Comparison of ENCODE assay signal across 1 cellular context in the genomic region with DNA sequence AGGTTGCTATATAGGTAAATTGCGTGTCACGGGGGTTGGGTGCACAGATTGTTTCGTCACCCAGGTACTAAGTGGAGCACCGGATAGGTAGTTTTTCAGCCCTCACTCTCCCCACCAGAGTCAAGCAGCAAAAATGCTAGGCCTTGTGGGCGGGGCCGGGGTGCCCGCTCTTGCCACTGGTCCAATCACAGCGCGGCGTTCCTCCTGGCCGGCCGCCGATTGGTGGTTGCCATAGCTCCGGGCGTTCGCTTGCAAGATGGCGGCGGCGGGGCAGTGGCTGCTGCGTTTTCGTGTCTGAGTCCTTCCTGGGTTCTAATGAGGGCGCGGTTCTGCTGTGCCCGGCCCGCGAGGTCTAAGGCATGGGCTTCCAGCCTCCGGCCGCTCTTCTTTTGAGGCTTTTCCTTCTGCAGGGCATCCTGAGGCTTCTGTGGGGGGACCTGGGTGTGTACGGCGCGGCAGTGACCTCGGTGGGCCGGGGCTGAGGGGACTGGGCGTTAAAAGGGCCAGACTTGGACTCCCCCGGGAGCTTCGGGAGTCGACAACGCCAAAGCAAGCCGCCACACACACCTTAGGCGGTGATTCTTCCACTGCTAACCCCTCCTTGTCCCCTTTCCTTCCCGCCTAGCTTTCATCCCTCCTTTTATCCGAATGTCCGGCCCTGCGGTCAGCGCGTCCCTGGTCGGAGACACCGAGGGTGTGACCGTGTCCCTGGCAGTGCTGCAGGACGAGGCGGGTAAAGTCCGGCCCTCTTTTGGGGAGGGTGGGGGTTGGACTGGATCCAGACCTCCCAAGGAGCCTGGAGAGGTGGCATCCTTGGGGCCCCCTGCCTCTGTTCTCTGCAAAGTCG.
A peak's percentile ranks its signal among the peaks of the same experiment; 100 is the strongest.
TF ChIP-seq lines count a peak whose summit lies in the region.

A gene (plus strand): TSS at position 232 of the 847 bp plus-strand sequence. CDS start 128 bp downstream, at position 360.

TF ChIP-seq in HepG2, 621 proteins besides CTCF, POLR2A, EP300 and RAD21 (continued from another document and continues in another):
- TF ChIP-seq, protein P1, sequence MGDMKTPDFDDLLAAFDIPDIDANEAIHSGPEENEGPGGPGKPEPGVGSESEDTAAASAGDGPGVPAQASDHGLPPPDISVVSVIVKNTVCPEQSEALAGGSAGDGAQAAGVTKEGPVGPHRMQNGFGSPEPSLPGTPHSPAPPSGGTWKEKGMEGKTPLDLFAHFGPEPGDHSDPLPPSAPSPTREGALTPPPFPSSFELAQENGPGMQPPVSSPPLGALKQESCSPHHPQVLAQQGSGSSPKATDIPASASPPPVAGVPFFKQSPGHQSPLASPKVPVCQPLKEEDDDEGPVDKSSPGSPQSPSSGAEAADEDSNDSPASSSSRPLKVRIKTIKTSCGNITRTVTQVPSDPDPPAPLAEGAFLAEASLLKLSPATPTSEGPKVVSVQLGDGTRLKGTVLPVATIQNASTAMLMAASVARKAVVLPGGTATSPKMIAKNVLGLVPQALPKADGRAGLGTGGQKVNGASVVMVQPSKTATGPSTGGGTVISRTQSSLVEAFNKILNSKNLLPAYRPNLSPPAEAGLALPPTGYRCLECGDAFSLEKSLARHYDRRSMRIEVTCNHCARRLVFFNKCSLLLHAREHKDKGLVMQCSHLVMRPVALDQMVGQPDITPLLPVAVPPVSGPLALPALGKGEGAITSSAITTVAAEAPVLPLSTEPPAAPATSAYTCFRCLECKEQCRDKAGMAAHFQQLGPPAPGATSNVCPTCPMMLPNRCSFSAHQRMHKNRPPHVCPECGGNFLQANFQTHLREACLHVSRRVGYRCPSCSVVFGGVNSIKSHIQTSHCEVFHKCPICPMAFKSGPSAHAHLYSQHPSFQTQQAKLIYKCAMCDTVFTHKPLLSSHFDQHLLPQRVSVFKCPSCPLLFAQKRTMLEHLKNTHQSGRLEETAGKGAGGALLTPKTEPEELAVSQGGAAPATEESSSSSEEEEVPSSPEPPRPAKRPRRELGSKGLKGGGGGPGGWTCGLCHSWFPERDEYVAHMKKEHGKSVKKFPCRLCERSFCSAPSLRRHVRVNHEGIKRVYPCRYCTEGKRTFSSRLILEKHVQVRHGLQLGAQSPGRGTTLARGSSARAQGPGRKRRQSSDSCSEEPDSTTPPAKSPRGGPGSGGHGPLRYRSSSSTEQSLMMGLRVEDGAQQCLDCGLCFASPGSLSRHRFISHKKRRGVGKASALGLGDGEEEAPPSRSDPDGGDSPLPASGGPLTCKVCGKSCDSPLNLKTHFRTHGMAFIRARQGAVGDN (CRISPR knock-in tag; IDR thresholded peaks at IDR 0.05) = peak; percentile 71
- TF ChIP-seq, protein P2, sequence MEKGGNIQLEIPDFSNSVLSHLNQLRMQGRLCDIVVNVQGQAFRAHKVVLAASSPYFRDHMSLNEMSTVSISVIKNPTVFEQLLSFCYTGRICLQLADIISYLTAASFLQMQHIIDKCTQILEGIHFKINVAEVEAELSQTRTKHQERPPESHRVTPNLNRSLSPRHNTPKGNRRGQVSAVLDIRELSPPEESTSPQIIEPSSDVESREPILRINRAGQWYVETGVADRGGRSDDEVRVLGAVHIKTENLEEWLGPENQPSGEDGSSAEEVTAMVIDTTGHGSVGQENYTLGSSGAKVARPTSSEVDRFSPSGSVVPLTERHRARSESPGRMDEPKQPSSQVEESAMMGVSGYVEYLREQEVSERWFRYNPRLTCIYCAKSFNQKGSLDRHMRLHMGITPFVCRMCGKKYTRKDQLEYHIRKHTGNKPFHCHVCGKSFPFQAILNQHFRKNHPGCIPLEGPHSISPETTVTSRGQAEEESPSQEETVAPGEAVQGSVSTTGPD (CRISPR knock-in tag; IDR thresholded peaks at IDR 0.05) = no peak
- TF ChIP-seq, protein P3, sequence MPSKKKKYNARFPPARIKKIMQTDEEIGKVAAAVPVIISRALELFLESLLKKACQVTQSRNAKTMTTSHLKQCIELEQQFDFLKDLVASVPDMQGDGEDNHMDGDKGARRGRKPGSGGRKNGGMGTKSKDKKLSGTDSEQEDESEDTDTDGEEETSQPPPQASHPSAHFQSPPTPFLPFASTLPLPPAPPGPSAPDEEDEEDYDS (CRISPR knock-in tag; IDR thresholded peaks at IDR 0.05) = peak; percentile 17; the same call in 1 of the 2 replicates
- TF ChIP-seq RBM22 (optimal IDR thresholded peaks at IDR 0.05; ENCODE audit: low read length) (peak; percentile 60), ZC3H13 (CRISPR knock-in tag; IDR thresholded peaks at IDR 0.05) (no peak), KDM2A (CRISPR knock-in tag; IDR thresholded peaks at IDR 0.05; ENCODE audit: borderline replicate concordance, low read depth) (peak; percentile 43; the same call in 1 of the 2 replicates), POLR2G (IDR thresholded peaks at IDR 0.05; ENCODE audit: low read depth, low read length) (0 out of 2 replicates have a peak, but pooled peaks have one; percentile 39), ZNF331 (CRISPR knock-in tag; IDR thresholded peaks at IDR 0.05) (0 out of 2 replicates have a peak, but pooled peaks have one; percentile 36), KDM5B (CRISPR knock-in tag; IDR thresholded peaks at IDR 0.05; ENCODE audit: borderline replicate concordance) (peak; percentile 63; the same call in 1 of the 2 replicates), ZNF569 (CRISPR knock-in tag; IDR thresholded peaks at IDR 0.05; ENCODE audit: borderline replicate concordance) (no peak), KLF16 (CRISPR knock-in tag; IDR thresholded peaks at IDR 0.05) (no peak), XRCC5 (optimal IDR thresholded peaks at IDR 0.05; ENCODE audit: low read length) (peak; percentile 20), ZZZ3 (CRISPR knock-in tag; IDR thresholded peaks at IDR 0.05; ENCODE audit: borderline replicate concordance) (no peak), KDM5A (IDR thresholded peaks at IDR 0.05; ENCODE audit: borderline replicate concordance, low read length) (peak; percentile 95)
- TF ChIP-seq, protein P4, sequence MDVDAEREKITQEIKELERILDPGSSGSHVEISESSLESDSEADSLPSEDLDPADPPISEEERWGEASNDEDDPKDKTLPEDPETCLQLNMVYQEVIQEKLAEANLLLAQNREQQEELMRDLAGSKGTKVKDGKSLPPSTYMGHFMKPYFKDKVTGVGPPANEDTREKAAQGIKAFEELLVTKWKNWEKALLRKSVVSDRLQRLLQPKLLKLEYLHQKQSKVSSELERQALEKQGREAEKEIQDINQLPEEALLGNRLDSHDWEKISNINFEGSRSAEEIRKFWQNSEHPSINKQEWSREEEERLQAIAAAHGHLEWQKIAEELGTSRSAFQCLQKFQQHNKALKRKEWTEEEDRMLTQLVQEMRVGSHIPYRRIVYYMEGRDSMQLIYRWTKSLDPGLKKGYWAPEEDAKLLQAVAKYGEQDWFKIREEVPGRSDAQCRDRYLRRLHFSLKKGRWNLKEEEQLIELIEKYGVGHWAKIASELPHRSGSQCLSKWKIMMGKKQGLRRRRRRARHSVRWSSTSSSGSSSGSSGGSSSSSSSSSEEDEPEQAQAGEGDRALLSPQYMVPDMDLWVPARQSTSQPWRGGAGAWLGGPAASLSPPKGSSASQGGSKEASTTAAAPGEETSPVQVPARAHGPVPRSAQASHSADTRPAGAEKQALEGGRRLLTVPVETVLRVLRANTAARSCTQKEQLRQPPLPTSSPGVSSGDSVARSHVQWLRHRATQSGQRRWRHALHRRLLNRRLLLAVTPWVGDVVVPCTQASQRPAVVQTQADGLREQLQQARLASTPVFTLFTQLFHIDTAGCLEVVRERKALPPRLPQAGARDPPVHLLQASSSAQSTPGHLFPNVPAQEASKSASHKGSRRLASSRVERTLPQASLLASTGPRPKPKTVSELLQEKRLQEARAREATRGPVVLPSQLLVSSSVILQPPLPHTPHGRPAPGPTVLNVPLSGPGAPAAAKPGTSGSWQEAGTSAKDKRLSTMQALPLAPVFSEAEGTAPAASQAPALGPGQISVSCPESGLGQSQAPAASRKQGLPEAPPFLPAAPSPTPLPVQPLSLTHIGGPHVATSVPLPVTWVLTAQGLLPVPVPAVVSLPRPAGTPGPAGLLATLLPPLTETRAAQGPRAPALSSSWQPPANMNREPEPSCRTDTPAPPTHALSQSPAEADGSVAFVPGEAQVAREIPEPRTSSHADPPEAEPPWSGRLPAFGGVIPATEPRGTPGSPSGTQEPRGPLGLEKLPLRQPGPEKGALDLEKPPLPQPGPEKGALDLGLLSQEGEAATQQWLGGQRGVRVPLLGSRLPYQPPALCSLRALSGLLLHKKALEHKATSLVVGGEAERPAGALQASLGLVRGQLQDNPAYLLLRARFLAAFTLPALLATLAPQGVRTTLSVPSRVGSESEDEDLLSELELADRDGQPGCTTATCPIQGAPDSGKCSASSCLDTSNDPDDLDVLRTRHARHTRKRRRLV (CRISPR knock-in tag; IDR thresholded peaks at IDR 0.05) = 0 out of 2 replicates have a peak, but pooled peaks have one; percentile 42
- TF ChIP-seq, protein P5, sequence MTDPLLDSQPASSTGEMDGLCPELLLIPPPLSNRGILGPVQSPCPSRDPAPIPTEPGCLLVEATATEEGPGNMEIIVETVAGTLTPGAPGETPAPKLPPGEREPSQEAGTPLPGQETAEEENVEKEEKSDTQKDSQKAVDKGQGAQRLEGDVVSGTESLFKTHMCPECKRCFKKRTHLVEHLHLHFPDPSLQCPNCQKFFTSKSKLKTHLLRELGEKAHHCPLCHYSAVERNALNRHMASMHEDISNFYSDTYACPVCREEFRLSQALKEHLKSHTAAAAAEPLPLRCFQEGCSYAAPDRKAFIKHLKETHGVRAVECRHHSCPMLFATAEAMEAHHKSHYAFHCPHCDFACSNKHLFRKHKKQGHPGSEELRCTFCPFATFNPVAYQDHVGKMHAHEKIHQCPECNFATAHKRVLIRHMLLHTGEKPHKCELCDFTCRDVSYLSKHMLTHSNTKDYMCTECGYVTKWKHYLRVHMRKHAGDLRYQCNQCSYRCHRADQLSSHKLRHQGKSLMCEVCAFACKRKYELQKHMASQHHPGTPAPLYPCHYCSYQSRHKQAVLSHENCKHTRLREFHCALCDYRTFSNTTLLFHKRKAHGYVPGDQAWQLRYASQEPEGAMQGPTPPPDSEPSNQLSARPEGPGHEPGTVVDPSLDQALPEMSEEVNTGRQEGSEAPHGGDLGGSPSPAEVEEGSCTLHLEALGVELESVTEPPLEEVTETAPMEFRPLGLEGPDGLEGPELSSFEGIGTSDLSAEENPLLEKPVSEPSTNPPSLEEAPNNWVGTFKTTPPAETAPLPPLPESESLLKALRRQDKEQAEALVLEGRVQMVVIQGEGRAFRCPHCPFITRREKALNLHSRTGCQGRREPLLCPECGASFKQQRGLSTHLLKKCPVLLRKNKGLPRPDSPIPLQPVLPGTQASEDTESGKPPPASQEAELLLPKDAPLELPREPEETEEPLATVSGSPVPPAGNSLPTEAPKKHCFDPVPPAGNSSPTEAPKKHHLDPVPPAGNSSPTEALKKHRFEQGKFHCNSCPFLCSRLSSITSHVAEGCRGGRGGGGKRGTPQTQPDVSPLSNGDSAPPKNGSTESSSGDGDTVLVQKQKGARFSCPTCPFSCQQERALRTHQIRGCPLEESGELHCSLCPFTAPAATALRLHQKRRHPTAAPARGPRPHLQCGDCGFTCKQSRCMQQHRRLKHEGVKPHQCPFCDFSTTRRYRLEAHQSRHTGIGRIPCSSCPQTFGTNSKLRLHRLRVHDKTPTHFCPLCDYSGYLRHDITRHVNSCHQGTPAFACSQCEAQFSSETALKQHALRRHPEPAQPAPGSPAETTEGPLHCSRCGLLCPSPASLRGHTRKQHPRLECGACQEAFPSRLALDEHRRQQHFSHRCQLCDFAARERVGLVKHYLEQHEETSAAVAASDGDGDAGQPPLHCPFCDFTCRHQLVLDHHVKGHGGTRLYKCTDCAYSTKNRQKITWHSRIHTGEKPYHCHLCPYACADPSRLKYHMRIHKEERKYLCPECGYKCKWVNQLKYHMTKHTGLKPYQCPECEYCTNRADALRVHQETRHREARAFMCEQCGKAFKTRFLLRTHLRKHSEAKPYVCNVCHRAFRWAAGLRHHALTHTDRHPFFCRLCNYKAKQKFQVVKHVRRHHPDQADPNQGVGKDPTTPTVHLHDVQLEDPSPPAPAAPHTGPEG (CRISPR knock-in tag; IDR thresholded peaks at IDR 0.05) = 0 out of 2 replicates have a peak, but pooled peaks have one; percentile 23
- TF ChIP-seq, protein P6, sequence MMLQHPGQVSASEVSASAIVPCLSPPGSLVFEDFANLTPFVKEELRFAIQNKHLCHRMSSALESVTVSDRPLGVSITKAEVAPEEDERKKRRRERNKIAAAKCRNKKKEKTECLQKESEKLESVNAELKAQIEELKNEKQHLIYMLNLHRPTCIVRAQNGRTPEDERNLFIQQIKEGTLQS (CRISPR knock-in tag; IDR thresholded peaks at IDR 0.05) = no peak
- TF ChIP-seq, protein P7, sequence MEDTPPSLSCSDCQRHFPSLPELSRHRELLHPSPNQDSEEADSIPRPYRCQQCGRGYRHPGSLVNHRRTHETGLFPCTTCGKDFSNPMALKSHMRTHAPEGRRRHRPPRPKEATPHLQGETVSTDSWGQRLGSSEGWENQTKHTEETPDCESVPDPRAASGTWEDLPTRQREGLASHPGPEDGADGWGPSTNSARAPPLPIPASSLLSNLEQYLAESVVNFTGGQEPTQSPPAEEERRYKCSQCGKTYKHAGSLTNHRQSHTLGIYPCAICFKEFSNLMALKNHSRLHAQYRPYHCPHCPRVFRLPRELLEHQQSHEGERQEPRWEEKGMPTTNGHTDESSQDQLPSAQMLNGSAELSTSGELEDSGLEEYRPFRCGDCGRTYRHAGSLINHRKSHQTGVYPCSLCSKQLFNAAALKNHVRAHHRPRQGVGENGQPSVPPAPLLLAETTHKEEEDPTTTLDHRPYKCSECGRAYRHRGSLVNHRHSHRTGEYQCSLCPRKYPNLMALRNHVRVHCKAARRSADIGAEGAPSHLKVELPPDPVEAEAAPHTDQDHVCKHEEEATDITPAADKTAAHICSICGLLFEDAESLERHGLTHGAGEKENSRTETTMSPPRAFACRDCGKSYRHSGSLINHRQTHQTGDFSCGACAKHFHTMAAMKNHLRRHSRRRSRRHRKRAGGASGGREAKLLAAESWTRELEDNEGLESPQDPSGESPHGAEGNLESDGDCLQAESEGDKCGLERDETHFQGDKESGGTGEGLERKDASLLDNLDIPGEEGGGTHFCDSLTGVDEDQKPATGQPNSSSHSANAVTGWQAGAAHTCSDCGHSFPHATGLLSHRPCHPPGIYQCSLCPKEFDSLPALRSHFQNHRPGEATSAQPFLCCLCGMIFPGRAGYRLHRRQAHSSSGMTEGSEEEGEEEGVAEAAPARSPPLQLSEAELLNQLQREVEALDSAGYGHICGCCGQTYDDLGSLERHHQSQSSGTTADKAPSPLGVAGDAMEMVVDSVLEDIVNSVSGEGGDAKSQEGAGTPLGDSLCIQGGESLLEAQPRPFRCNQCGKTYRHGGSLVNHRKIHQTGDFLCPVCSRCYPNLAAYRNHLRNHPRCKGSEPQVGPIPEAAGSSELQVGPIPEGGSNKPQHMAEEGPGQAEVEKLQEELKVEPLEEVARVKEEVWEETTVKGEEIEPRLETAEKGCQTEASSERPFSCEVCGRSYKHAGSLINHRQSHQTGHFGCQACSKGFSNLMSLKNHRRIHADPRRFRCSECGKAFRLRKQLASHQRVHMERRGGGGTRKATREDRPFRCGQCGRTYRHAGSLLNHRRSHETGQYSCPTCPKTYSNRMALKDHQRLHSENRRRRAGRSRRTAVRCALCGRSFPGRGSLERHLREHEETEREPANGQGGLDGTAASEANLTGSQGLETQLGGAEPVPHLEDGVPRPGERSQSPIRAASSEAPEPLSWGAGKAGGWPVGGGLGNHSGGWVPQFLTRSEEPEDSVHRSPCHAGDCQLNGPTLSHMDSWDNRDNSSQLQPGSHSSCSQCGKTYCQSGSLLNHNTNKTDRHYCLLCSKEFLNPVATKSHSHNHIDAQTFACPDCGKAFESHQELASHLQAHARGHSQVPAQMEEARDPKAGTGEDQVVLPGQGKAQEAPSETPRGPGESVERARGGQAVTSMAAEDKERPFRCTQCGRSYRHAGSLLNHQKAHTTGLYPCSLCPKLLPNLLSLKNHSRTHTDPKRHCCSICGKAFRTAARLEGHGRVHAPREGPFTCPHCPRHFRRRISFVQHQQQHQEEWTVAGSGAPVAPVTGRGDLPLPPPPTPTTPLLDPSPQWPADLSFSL (CRISPR knock-in tag; IDR thresholded peaks at IDR 0.05) = no peak
